8 cellular contexts compared by ENCODE assay signal in the genomic region with DNA sequence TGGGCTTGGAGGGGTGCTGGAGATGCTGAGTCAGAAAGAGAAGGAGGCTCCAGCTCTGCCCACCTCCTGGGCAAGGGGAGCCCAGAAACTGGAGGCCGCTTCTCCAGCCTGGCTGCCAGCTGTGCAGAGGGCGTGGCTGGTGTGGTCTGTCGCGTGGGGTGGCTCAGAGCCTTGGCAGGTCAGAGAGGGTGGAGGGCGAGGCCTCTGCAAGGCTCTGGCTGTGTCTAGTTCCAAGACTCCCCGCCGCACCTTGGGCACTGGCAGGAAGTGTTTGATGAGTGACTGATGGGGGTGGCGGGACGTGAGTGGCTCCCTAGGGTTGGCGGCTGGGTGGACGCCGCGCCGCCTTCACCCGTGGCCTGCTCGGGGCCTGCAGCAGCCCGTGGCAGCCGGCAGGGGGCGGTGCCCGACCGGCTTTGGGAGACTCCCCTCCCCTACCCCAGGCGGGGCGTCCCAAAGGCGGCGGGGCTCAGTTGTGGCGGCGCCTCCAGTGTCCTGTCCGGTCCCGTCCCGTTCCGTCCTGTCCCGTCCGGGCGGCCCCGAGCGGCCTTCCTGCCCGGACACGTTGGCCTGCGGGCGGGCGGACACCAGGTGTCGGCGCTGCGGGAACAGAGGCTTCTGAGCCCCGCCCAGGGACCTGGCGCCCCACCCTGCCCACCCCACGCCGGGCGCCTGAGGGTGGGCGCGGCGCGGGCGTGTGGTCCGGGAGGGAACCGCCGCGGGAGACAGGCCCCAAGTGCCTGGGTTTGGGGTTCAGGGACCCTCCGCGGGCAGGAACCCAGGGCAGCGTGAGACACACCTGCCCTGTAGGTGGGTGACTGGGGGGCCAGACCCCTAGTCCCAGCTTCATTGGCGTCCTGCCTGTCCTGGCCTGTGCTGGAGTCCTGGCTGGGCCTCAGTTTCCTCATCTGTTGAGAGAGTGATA.
DNase-seq lines count a peak whose midpoint lies in the region; FAIRE-seq and TF ChIP-seq lines count a peak whose summit lies in the region.

No MANE protein-coding gene starts in this region.

- POLR2A ChIA-PET in HEK293T (lab: Yijun Ruan, JAX): no interaction called here

- FAIRE-seq in HTR-8/SVneo (lab: Jason Lieb, UNC): no peak

- CTCF ChIA-PET in HEK293T (lab: Yijun Ruan, JAX): interaction anchor here (0.6 to 0.7 kb wide), 3 partner anchors 65 to 434 kb away, joined by 4 to 5 read pairs (median 4); no protein-coding TSS in a partner anchor

- DNase-seq in AG09319 (ENCODE audit: extremely low read depth, low read depth) (peak; percentile 32), HEK293T (ENCODE audit: extremely low spot score) (peak; percentile 82), T-helper 22 cell (ENCODE audit: low read depth) (peak; percentile 56), astrocyte of the hippocampus (ENCODE audit: low read depth, low spot score) (peak; percentile 86), iPS-NIHi11 (ENCODE audit: low spot score) (peak; percentile 93), AML-193 (lab: John Stamatoyannopoulos, UW) (no peak), HTR-8/SVneo (ENCODE audit: insufficient read length, low spot score) (no peak)
- peak; percentile 32 to 62 (median 61) for DNase-seq in stimulated activated CD4-positive, alpha-beta T cell treated with anti-CD3 and anti-CD28 coated beads, Interleukin-12 subunit alpha, Interleukin-12 subunit beta, amount 100 ng/mL, for 48 hours (ENCODE audit: low read depth in 2 of 3, low spot score in 1 of 3)

- peak; percentile 69 for TF ChIP-seq CTCF in AG09319 (IDR thresholded peaks at IDR 0.05; ENCODE audit: low read depth, low read length)

TF ChIP-seq in HEK293T, 16 proteins besides CTCF, POLR2A, EP300 and RAD21:
- TF ChIP-seq TARDBP (IDR thresholded peaks at IDR 0.05) (peak; percentile 87), ARNT (IDR thresholded peaks at IDR 0.05) (no peak)

Comparison
In these comparisons a context has a peak if more than half of its experiments do, and no peak if none do; other contexts are left out.
1. DNase-seq: peak in AG09319 (single experiment), HEK293T (single experiment), T-helper 22 cell (single experiment), astrocyte of the hippocampus (single experiment), iPS-NIHi11 (single experiment) and stimulated activated CD4-positive, alpha-beta T cell treated with anti-CD3 and anti-CD28 coated beads, Interleukin-12 subunit alpha, Interleukin-12 subunit beta, amount 100 ng/mL, for 48 hours (3 of 3); none in AML-193 (0 of 2) and HTR-8/SVneo (single experiment).